7 cellular contexts compared by ENCODE assay signal in the genomic region with DNA sequence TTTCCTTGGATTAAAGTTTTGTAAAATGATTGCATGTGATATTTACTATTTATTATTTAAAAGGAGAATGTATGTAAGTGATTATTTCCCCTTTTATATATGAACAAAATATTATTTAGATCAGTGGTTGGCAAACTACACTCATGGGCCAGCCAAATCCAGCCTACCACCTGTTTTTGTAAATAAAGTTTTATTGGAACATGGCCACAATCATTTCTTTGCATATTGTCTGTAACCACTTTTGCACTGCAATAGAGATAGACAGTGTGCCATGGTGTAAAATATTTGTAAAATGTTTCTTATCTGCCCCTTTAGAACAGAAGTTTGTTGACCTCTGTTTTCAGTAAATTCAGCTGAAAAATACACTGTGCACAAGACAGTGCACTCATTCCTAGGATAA.
"Had no signal": no experiment of that assay in that cellular context is flagged by ENCODE, and none has a peak within 500 bp of the region (broad histone marks: within the 10 kb centered on the region; RNA-seq: fewer than 3 reads in every experiment).

No MANE protein-coding gene starts in this region.

- FAIRE-seq: HepG2, HTR-8/SVneo had no signal

- H3K27ac Mint-ChIP-seq: IgD-negative memory B cell had no signal

- H3K4me1 Mint-ChIP-seq: IgD-negative memory B cell had no signal

- H3K36me3 Mint-ChIP-seq: IgD-negative memory B cell had no signal

- ATAC-seq: HepG2 had no signal

- H3K4me3 Mint-ChIP-seq: IgD-negative memory B cell had no signal

- H3K27ac ChIP-seq: HL-60 had no signal

- DNase-seq: IMR-90, KBM-7, KG1 had no signal
